Comparison of ENCODE assay signal across 11 cellular contexts in the genomic region with DNA sequence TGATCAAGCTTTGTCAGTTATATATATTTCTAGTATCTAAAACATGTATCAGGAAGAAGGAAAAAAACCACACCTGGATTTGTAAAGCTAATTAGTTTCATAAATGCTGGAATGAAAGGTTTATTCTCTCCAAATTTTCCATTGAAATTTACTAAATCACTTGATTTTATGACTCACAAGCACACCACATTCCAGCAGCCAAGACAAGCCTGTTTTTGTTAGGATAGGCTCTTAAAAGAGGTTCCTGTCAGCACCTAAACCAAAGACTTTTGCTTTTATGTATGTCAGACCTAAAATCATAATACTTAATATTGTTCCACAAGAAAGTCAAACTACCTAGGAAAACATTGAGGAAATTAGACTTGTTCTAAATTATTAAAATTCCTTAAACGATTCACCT.
DNase-seq lines count a peak whose midpoint lies in the region; ATAC-seq and TF ChIP-seq lines count a peak whose summit lies in the region.
"Had no signal": no experiment of that assay in that cellular context is flagged by ENCODE, and none has a peak within 500 bp of the region (broad histone marks: within the 10 kb centered on the region; RNA-seq: fewer than 3 reads in every experiment).

No MANE protein-coding gene starts in this region.

- TF ChIP-seq CTCF in fibroblast of the aortic adventitia (IDR thresholded peaks at IDR 0.05; ENCODE audit: insufficient read depth, low read length) (no peak), OCI-LY7 (conservative IDR thresholded peaks at IDR 0.05; ENCODE audit: low read length) (no peak)

- H3K27me3 ChIP-seq in SJCRH30 = no peaks in the 10 kb centered on the region

- no peak overlapping the region for H3K4me2 ChIP-seq in OCI-LY7 (ENCODE audit: low read length)

- H2AFZ ChIP-seq in OCI-LY7 (ENCODE audit: low read length) = no peak overlapping the region

- H3K4me3 ChIP-seq in fibroblast of the aortic adventitia (ENCODE audit: low read depth, low read length) = no peak overlapping the region
- no peak overlapping the region for H3K4me3 ChIP-seq in OCI-LY7 (ENCODE audit: low read depth, low read length, poor library complexity, severe bottlenecking)
- H3K4me3 ChIP-seq in SJCRH30 = no peak overlapping the region

- H3K36me3 ChIP-seq in OCI-LY7 (ENCODE audit: insufficient read depth, low read length) (peaks cover 22% of the 10 kb centered on the region), SJCRH30 (peaks cover 22% of the 10 kb centered on the region)

- POLR2A ChIA-PET in OCI-LY7 (lab: Charles Lee) = interaction anchor here (0.7 to 1.8 kb wide), 7 partner anchors 10 to 131 kb away, joined by 3 to 5 read pairs (median 3); no protein-coding TSS in a partner anchor

- H3K79me2 ChIP-seq in OCI-LY7 (ENCODE audit: insufficient read depth, low read depth, low read length) = no peaks in the 10 kb centered on the region

- no peaks in the 10 kb centered on the region for H4K20me1 ChIP-seq in OCI-LY7 (ENCODE audit: insufficient read depth, low read length)

- H3K4me1 ChIP-seq in OCI-LY7 (ENCODE audit: insufficient read depth, low read length, poor library complexity, severe bottlenecking) (no peaks in the 10 kb centered on the region), SJCRH30 (no peaks in the 10 kb centered on the region)

- CTCF ChIA-PET in OCI-LY7 (lab: Charles Lee; ENCODE audit: unreplicated experiment) = no interaction called here

- H3K27ac ChIP-seq in OCI-LY7 (ENCODE audit: low read depth, low read length, poor library complexity, severe bottlenecking) = no peak overlapping the region
- no peak overlapping the region for H3K27ac ChIP-seq in SJCRH30

- no TSS peak for BruUV-seq in OCI-LY7 (replicated peaks; lab: Mats Ljungman, UMichigan)

- DNase-seq in EH (ENCODE audit: low read depth) (peak; percentile 47), fibroblast of the aortic adventitia (ENCODE audit: low read depth) (peak; percentile 70), renal cortical epithelial cell (ENCODE audit: low read depth) (peak; percentile 62), OCI-LY7 (ENCODE audit: low spot score) (no peak), SJCRH30 (no peak), superior temporal gyrus (ENCODE audit: extremely low spot score) (no peak)
- DNase-seq: anterior cingulate cortex, C1 segment of cervical spinal cord, NCI-H2107 had no signal

- H3K9me3 ChIP-seq in OCI-LY7 (ENCODE audit: low read length) = no peaks in the 10 kb centered on the region
- no peaks in the 10 kb centered on the region for H3K9me3 ChIP-seq in SJCRH30 (replicated peaks)

- ATAC-seq in SK-N-SH treated with all-trans-retinoic acid at 6 μM for 48 hours (no peak), GM19452 (IDR thresholded peaks at IDR 0.05; ENCODE audit: unreplicated experiment) (no peak)

- H3K9me2 ChIP-seq in OCI-LY7 (ENCODE audit: insufficient read depth, low read length) = no peaks in the 10 kb centered on the region

- intact Hi-C loops in OCI-LY7 (cut with micrococcal nuclease; ENCODE audit: unreplicated experiment) = no loop called here

TF ChIP-seq in SK-N-SH treated with all-trans-retinoic acid at 6 μM for 48 hours, 23 proteins besides CTCF, POLR2A, EP300 and RAD21:
- TF ChIP-seq ZNF8 (CRISPR knock-in tag; IDR thresholded peaks at IDR 0.05) (no peak), ISL1 (CRISPR knock-in tag; IDR thresholded peaks at IDR 0.05) (peak; percentile 42; the same call in 1 of the 2 replicates)

Comparison
In these comparisons a context has a peak if more than half of its experiments do, and no peak if none do; other contexts are left out.
1. DNase-seq: peak in EH (single experiment), fibroblast of the aortic adventitia (single experiment) and renal cortical epithelial cell (single experiment); none in OCI-LY7 (single experiment), SJCRH30 (0 of 2) and superior temporal gyrus (single experiment).